In the genomic region with DNA sequence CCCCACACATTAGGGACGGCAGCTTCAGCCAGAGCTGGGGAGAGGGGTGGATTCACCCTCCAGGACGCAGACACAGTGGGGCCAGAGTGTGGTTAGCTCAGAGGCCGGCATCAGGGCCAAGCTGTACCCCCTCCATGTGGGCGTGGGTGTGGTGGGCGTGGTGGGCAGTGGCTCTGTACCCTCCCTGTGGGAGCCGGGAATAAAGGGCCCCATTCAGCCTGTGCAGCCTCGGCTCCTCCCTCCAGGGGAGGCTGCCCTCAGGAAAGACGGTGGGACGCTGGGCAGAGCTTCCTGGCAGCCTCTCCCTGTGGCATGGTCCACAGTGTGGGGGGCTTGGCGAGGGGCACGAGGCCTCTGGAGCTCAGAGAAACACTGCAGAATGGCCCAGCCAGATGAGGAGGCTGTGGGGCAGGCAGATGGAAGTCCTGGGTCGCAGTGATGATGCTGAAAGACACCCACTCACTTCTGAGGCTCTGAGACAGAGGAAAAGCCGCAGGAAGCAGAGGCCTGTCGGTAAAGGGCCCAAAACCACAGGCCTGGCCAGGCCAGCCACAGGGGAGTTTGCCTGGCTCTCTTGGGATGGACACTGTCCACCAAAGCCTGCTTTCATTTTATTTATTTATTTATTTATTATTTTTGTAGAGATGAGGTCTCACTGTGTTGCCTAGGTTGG, we compare ENCODE assay signal across 18 cellular contexts.
A peak's percentile ranks its signal among the peaks of the same experiment; 100 is the strongest.
DNase-seq lines count a peak whose midpoint lies in the region; ATAC-seq and TF ChIP-seq lines count a peak whose summit lies in the region.
"Had no signal": no experiment of that assay in that cellular context is flagged by ENCODE, and none has a peak within 500 bp of the region (broad histone marks: within the 10 kb centered on the region; RNA-seq: fewer than 3 reads in every experiment).

No MANE protein-coding gene starts in this region.

- CTCF ChIA-PET in activated CD4-positive, alpha-beta T cell treated with anti-CD3 and anti-CD28 coated beads, Interleukin-2, amount 10 ng/mL, durations not matched to agents 7 days and 5 days (lab: Charles Lee): interaction anchor here (0.7 to 5.6 kb wide), 6 partner anchors 8 to 108 kb away, joined by 3 to 30 read pairs (median 12); partner anchors contain the start of gene SH3PXD2A

- H3K9me3 ChIP-seq in T-helper 17 cell (ENCODE audit: control insufficient read depth, low read length, poor library complexity, severe bottlenecking) (no peaks in the 10 kb centered on the region), suprapubic skin (no peaks in the 10 kb centered on the region)

- H3K27ac ChIP-seq in suprapubic skin: peak overlapping the region; percentile 86
- H3K27ac ChIP-seq: stomach had no signal

- peaks cover 11% of the 10 kb centered on the region for H3K9me3 Mint-ChIP-seq in activated CD4-positive, alpha-beta T cell treated with anti-CD3 and anti-CD28 coated beads, Interleukin-2, amount 10 ng/mL, durations not matched to agents 7 days and 5 days

- H3K27ac Mint-ChIP-seq in activated CD4-positive, alpha-beta T cell treated with anti-CD3 and anti-CD28 coated beads, Interleukin-2, amount 10 ng/mL, durations not matched to agents 7 days and 5 days: peak overlapping the region; percentile 90
- H3K27ac Mint-ChIP-seq in T-helper 17 cell: peak overlapping the region; percentile 84

- no peak for TF ChIP-seq EP300 in suprapubic skin (IDR thresholded peaks at IDR 0.05)

- POLR2A ChIA-PET in activated CD4-positive, alpha-beta T cell treated with anti-CD3 and anti-CD28 coated beads, Interleukin-2, amount 10 ng/mL, durations not matched to agents 7 days and 5 days (lab: Charles Lee): interaction anchor here (1.7 kb wide), 1 partner anchor 11 kb away, joined by 6 read pairs; no protein-coding TSS in a partner anchor

- no peak for ATAC-seq in T-helper 17 cell
- ATAC-seq: K562, SK-N-SH treated with all-trans-retinoic acid at 6 μM for 48 hours had no signal

- no peaks in the 10 kb centered on the region for H3K27me3 ChIP-seq in suprapubic skin
- H3K27me3 ChIP-seq: stomach had no signal

- WGBS in suprapubic skin: 52% methylated on average over 7 of the region's 14 CpGs

- peaks cover 10% of the 10 kb centered on the region for H3K36me3 Mint-ChIP-seq in activated CD4-positive, alpha-beta T cell treated with anti-CD3 and anti-CD28 coated beads, Interleukin-2, amount 10 ng/mL, durations not matched to agents 7 days and 5 days (ENCODE audit: low read depth)
- no peaks in the 10 kb centered on the region for H3K36me3 Mint-ChIP-seq in T-helper 17 cell (ENCODE audit: low read depth)
- H3K36me3 Mint-ChIP-seq: CD14-positive monocyte had no signal

- no peaks in the 10 kb centered on the region for H3K36me3 ChIP-seq in suprapubic skin
- H3K36me3 ChIP-seq: stomach had no signal

- H3K4me1 ChIP-seq in suprapubic skin: peaks cover 47% of the 10 kb centered on the region

- TF ChIP-seq CTCF in fibroblast of mammary gland (conservative IDR thresholded peaks at IDR 0.05; ENCODE audit: control insufficient read depth, insufficient read depth, low read depth, low read length): no peak
- no peak for TF ChIP-seq CTCF in suprapubic skin (IDR thresholded peaks at IDR 0.05)

- no peak for TF ChIP-seq POLR2A in suprapubic skin (IDR thresholded peaks at IDR 0.05)

- H3K27me3 Mint-ChIP-seq in activated CD4-positive, alpha-beta T cell treated with anti-CD3 and anti-CD28 coated beads, Interleukin-2, amount 10 ng/mL, durations not matched to agents 7 days and 5 days: peaks cover 10% of the 10 kb centered on the region
- no peaks in the 10 kb centered on the region for H3K27me3 Mint-ChIP-seq in T-helper 17 cell

- no peak overlapping the region for H3K4me3 Mint-ChIP-seq in activated CD4-positive, alpha-beta T cell treated with anti-CD3 and anti-CD28 coated beads, Interleukin-2, amount 10 ng/mL, durations not matched to agents 7 days and 5 days
- H3K4me3 Mint-ChIP-seq in T-helper 17 cell: peak overlapping the region; percentile 67
- H3K4me3 Mint-ChIP-seq: CD14-positive monocyte had no signal

- no peak for DNase-seq in activated CD4-positive, alpha-beta T cell treated with anti-CD3 and anti-CD28 coated beads, Interleukin-2, amount 10 ng/mL, durations not matched to agents 7 days and 5 days
- no peak for DNase-seq in activated CD4-positive, alpha-beta T cell treated with anti-CD3 and anti-CD28 coated beads for 4 hours
- no peak for DNase-seq in T-helper 17 cell
- peak; percentile 45 for DNase-seq in fibroblast of mammary gland (ENCODE audit: low read depth)
- DNase-seq in suprapubic skin (ENCODE audit: low spot score in 2 of 2): no peak
- no peak for DNase-seq in NCI-H146 treated with DMSO at 0.1 percent for 48 hours (lab: John Stamatoyannopoulos, UW; ENCODE audit: unreplicated experiment)
- DNase-seq in NCI-H2171 treated with DMSO at 0.1 percent for 48 hours (lab: John Stamatoyannopoulos, UW): no peak
- DNase-seq in NCI-H82 treated with DMSO at 0.1 percent for 48 hours (lab: John Stamatoyannopoulos, UW; ENCODE audit: unreplicated experiment): no peak
- DNase-seq: HCEC 1CT; head of caudate nucleus; midbrain; NCI-H345; occipital lobe; stimulated activated CD4-positive, alpha-beta T cell treated with anti-CD3 and anti-CD28 coated beads, Interleukin-12 subunit alpha, Interleukin-12 subunit beta, amount 100 ng/mL, for 4 hours had no signal

- H3K4me1 Mint-ChIP-seq in activated CD4-positive, alpha-beta T cell treated with anti-CD3 and anti-CD28 coated beads, Interleukin-2, amount 10 ng/mL, durations not matched to agents 7 days and 5 days: peaks cover 50% of the 10 kb centered on the region
- H3K4me1 Mint-ChIP-seq in T-helper 17 cell: peaks cover 31% of the 10 kb centered on the region

- H3K4me3 ChIP-seq in fibroblast of mammary gland (ENCODE audit: control insufficient read depth, low read depth, low read length) (no peak overlapping the region), suprapubic skin (no peak overlapping the region)
- H3K4me3 ChIP-seq: K562, stomach had no signal
